17 cellular contexts compared by ENCODE assay signal in the genomic region with DNA sequence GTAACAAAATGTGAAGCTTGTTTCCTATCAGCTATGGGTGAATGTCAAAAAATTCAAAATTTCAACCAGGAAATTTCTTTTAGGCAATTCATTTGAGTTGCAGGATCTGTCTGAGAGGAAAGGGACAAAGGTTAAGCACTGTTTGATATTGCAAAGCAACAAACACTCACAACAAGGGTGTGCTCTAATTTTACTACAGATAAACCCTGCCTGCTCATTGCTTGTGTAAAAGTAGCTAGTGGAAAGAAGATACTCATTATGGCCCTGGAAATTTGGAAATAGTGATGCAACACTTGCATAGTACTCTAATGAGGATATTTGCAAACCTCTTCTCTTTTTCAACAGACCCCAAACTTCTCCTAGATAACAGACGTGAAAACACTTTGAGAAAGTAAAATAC. TPM values are rescaled to one million over a fixed set of nuclear protein-coding genes. Genes with fewer than 3 reads are reported as not detected.
"Had no signal": no experiment of that assay in that cellular context is flagged by ENCODE, and none has a peak within 500 bp of the region (broad histone marks: within the 10 kb centered on the region; RNA-seq: fewer than 3 reads in every experiment).

No MANE protein-coding gene starts in this region.

- DNase-seq: activated CD4-positive, alpha-beta T cell treated with anti-CD3 and anti-CD28 coated beads, Interleukin-2, amount 50 U/mL, for 1 hour; activated CD8-positive, alpha-beta memory T cell treated with anti-CD3 and anti-CD28 coated beads for 24 hours; activated gamma-delta T cell treated with Interleukin-2 at 50 U/mL for 16 hours; amygdala; body of pancreas; caudate nucleus; mammary epithelial cell; naive thymus-derived CD8-positive, alpha-beta T cell; retina; stimulated activated CD4-positive, alpha-beta T cell treated with anti-CD3 and anti-CD28 coated beads, Interleukin-15, amount 100 ng/mL, for 24 hours; stimulated activated CD4-positive, alpha-beta T cell treated with anti-CD3 and anti-CD28 coated beads, Interleukin-4, amount 100 ng/mL, for 1 hour; stimulated activated naive CD4-positive, alpha-beta T cell; upper lobe of left lung had no signal

- ATAC-seq: activated CD4-positive, CD25-positive, alpha-beta regulatory T cell treated with anti-CD3 and anti-CD28 coated beads, Interleukin-2, amount 50 U/mL, for 24 hours; body of pancreas; esophagus mucosa; naive thymus-derived CD8-positive, alpha-beta T cell had no signal

RNA-seq across cellular contexts. Expression of a gene that starts 27.1 kb away (rescaled TPM):
- total RNA-seq: T-helper 2 cell treated with Interferon-gamma antibody and Interleukin-4, amounts not matched to agents 100 ng/mL and 5 ng/mL, for 36 hours had no signal

RNA-seq across cellular contexts. Expression of a gene that starts 27.9 kb away (rescaled TPM):
- total RNA-seq: mononuclear cell had no signal
